In genomic region chr17:22703204-22703603, GRCh38 we compare ENCODE assay signal across 24 cellular contexts.
DNase-seq lines count a peak whose midpoint lies in the region; ATAC-seq lines count a peak whose summit lies in the region.
"Had no signal": no experiment of that assay in that cellular context is flagged by ENCODE, and none has a peak within 500 bp of the region (broad histone marks: within the 10 kb centered on the region; RNA-seq: fewer than 3 reads in every experiment).

No MANE protein-coding gene starts in this region.

- peak; percentile 1 for DNase-seq in NCI-H1694 (lab: John Stamatoyannopoulos, UW)
- no peak for DNase-seq in NCI-H1694 treated with DMSO at 0.1 percent for 48 hours (lab: John Stamatoyannopoulos, UW)
- DNase-seq in RPMI8226, result peak; percentile 45
- peak; percentile 28 for DNase-seq in stimulated activated CD8-positive, alpha-beta memory T cell treated with anti-CD3 and anti-CD28 coated beads, Interleukin-4, amount 100 ng/mL, for 48 hours
- no peak for DNase-seq in NCI-H524 treated with DMSO at 0.1 percent for 48 hours (lab: John Stamatoyannopoulos, UW)
- DNase-seq in stimulated activated CD4-positive, alpha-beta T cell treated with anti-CD3 and anti-CD28 coated beads, Interleukin-1b, Interleukin-23, amount 100 ng/mL, for 48 hours, result no peak
- DNase-seq: activated CD4-positive, alpha-beta T cell treated with anti-CD3 and anti-CD28 coated beads, Interleukin-2, amount 50 U/mL, for 4 hours; activated naive CD4-positive, alpha-beta T cell; activated T-cell treated with anti-CD3 and anti-CD28 coated beads for 4 hours; central memory CD4-positive, alpha-beta T cell; gastrocnemius medialis; HFFc6; naive B cell; NCI-H1417; NCI-H345; ovary; stimulated activated CD4-positive, alpha-beta T cell treated with anti-CD3 and anti-CD28 coated beads, Interleukin-2, amount 100 ng/mL, for 24 hours; stimulated activated naive CD8-positive, alpha-beta T cell treated with anti-CD3 and anti-CD28 coated beads, Interleukin-15, Interleukin-2, amounts not matched to agents 100 U/mL and 50 U/mL, for 24 hours; T-helper 17 cell; trophoblast cell had no signal

- peaks cover 61% of the 10 kb centered on the region; the same call in 1 of the 2 replicates for H3K9me3 ChIP-seq in HUES6 (ENCODE audit: control insufficient read depth, insufficient read depth, low read depth, low read length)
- H3K9me3 ChIP-seq: gastrocnemius medialis, ovary had no signal

- no peaks in the 10 kb centered on the region for H3K4me1 ChIP-seq in HUES6 (ENCODE audit: control insufficient read depth, insufficient read depth, low read length)
- H3K4me1 ChIP-seq: BLaER1, gastrocnemius medialis had no signal

- H3K9ac ChIP-seq in HUES6 (ENCODE audit: low read length), result no peak overlapping the region
- H3K9ac ChIP-seq: BLaER1 had no signal

- H3K27ac ChIP-seq in HUES6 (ENCODE audit: low read depth, low read length), result no peak overlapping the region
- H3K27ac ChIP-seq: BLaER1, gastrocnemius medialis, ovary, VCaP had no signal

- no peak for ATAC-seq in GM18502 (IDR thresholded peaks at IDR 0.05; ENCODE audit: poor library complexity, unreplicated experiment)
- ATAC-seq: gastrocnemius medialis; stimulated activated naive CD8-positive, alpha-beta T cell treated with anti-CD3 and anti-CD28 coated beads, Interleukin-15, Interleukin-2, amounts not matched to agents 100 U/mL and 50 U/mL, for 24 hours; T-helper 17 cell had no signal

- peak overlapping the region; percentile 49; the same call in 1 of the 2 replicates for H3K4me3 ChIP-seq in HUES6 (ENCODE audit: low read depth, low read length)
- H3K4me3 ChIP-seq: BLaER1, gastrocnemius medialis, ovary had no signal

- H3K27me3 ChIP-seq in HUES6 (ENCODE audit: control insufficient read depth, insufficient read depth, low read length), result no peaks in the 10 kb centered on the region; the same call in 1 of the 2 replicates
- H3K27me3 ChIP-seq: BLaER1, gastrocnemius medialis, ovary had no signal

- H3K36me3 ChIP-seq in HUES6 (ENCODE audit: control insufficient read depth, insufficient read depth, low read length), result no peaks in the 10 kb centered on the region
- H3K36me3 ChIP-seq: BLaER1, gastrocnemius medialis, ovary had no signal

Comparison
In these comparisons a context has a peak if more than half of its experiments do, and no peak if none do; other contexts are left out.
1. DNase-seq: peak in NCI-H1694 (single experiment), RPMI8226 (single experiment) and stimulated activated CD8-positive, alpha-beta memory T cell treated with anti-CD3 and anti-CD28 coated beads, Interleukin-4, amount 100 ng/mL, for 48 hours (single experiment); none in NCI-H1694 treated with DMSO at 0.1 percent for 48 hours (single experiment), NCI-H524 treated with DMSO at 0.1 percent for 48 hours (single experiment) and stimulated activated CD4-positive, alpha-beta T cell treated with anti-CD3 and anti-CD28 coated beads, Interleukin-1b, Interleukin-23, amount 100 ng/mL, for 48 hours (single experiment).